In the genomic region with DNA sequence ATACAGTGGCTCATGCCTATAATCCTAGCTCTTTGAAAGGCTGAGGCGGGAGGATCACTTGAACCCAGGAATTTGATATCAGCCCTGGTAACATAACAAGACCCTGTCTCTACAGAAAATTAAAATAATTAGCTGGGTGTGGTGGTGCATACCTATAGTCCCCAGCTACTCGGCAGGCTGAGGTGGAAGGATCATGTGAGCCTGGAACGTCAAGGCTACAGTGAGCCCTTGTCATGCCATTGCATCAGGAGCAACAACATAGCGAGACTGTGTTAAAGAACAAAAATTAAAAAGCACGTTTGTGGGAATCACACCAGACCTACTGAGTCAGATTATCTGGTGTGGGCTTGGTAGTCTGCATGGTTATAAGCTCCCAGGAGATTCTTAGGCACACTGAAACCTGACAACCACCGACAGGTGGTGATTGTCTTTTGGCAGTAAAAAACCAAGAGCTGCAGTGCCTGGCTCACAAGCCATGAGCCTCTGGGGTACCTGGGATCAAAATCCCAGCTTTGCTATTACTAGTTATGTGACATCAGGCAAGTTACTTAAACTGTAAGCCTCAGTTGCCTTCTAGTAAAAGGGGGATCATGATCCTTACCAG, we compare ENCODE assay signal across 17 cellular contexts.
"Had no signal": no experiment of that assay in that cellular context is flagged by ENCODE, and none has a peak within 500 bp of the region (broad histone marks: within the 10 kb centered on the region; RNA-seq: fewer than 3 reads in every experiment).

No MANE protein-coding gene starts in this region.

- ATAC-seq: activated naive CD8-positive, alpha-beta T cell treated with anti-CD3 and anti-CD28 coated beads, Interleukin-2, amount 50 U/mL, for 24 hours; activated T-cell treated with anti-CD3 and anti-CD28 coated beads, Interleukin-2, amount 50 U/mL, for 4 hours had no signal

- DNase-seq: activated CD4-positive, alpha-beta T cell treated with anti-CD3 and anti-CD28 coated beads, Interleukin-2, amount 50 U/mL, for 1 hour; activated CD4-positive, CD25-positive, alpha-beta regulatory T cell treated with anti-CD3 and anti-CD28 coated beads, Interleukin-2, amount 50 U/mL, for 72 hours; activated CD8-positive, alpha-beta memory T cell treated with anti-CD3 and anti-CD28 coated beads, Interleukin-2, amount 50 U/mL, for 4 hours; activated naive CD4-positive, alpha-beta T cell treated with anti-CD3 and anti-CD28 coated beads, Interleukin-2, amount 10 ng/mL, durations not matched to agents 7 days and 5 days; activated naive CD8-positive, alpha-beta T cell treated with anti-CD3 and anti-CD28 coated beads, Interleukin-2, amount 50 U/mL, for 24 hours; activated T-cell treated with anti-CD3 and anti-CD28 coated beads, Interleukin-2, amount 50 U/mL, for 4 hours; aorta; effector CD4-positive, alpha-beta T cell; occipital lobe; stimulated activated CD4-positive, alpha-beta T cell treated with anti-CD3 and anti-CD28 coated beads, Interleukin-2, amount 100 ng/mL, for 48 hours had no signal

- H3K4me3 ChIP-seq: lung, right atrium auricular region, skin epidermis, tibial nerve, uterus had no signal

- H3K9me3 ChIP-seq: right atrium auricular region, tibial nerve, uterus had no signal

- H3K4me1 ChIP-seq: uterus had no signal

- H3K27me3 ChIP-seq: right atrium auricular region, tibial nerve, uterus had no signal

- H3K36me3 ChIP-seq: right atrium auricular region, tibial nerve, uterus had no signal

- FAIRE-seq: frontal cortex, keratinocyte had no signal

- H3K27ac ChIP-seq: right atrium auricular region, skin epidermis, tibial nerve, uterus had no signal
